In the genomic region with DNA sequence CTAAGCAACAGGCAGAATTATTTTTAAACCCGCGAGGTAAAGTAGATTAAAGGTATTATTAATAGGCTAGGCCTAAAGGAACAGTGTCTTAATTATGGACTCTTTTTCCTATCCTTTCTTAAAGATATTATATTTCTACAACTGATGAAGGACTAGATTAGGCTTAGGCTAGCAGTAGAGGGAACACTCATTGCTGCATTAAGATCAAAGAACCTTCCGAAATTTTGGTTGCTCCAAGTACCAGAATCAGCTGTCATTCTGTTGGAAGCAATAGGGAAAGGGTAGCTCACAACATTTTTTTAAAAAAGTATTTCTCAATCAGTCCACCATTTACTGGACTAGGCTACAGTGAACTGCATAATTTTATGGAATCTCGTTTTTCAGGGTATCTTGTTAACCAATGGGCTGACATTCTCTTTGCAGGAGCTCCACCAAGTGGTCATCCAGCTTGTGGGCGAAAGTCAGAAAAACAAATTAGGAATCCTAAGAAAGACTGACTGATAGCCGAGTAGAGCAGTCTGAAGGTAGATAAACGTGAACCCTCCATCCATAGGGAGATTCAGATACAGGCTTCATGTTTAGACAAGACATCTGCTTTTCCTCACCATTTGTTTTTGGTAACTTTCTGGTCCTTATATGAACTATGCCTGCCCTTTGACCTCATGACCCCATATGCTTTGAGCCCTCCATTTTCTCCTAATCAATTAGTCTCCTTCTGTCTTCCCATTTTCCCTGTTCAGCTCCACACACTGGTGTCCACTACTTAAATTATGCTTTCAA, we compare ENCODE assay signal across 8 cellular contexts.
A peak's percentile ranks its signal among the peaks of the same experiment; 100 is the strongest.
DNase-seq lines count a peak whose midpoint lies in the region; ATAC-seq and TF ChIP-seq lines count a peak whose summit lies in the region.

No MANE protein-coding gene starts in this region.

- peaks cover 72 to 82% (median 82%) of the 10 kb centered on the region in 3 donors for H3K4me1 Mint-ChIP-seq in T-cell

- H3K27ac ChIP-seq in lung (ENCODE audit: low read depth in 1 of 2, low read length in 1 of 2) (peak overlapping the region in 1 of 2 donors; percentile 60), suprapubic skin (peak overlapping the region; percentile 8)

- POLR2A ChIA-PET in T-cell (lab: Charles Lee), result interaction anchor here (0.6 to 1.4 kb wide), 2 partner anchors 119 to 122 kb away, joined by 5 read pairs; no protein-coding TSS in a partner anchor

- no peaks in the 10 kb centered on the region for H3K27me3 Mint-ChIP-seq in T-cell

- H3K9me3 ChIP-seq in lung (ENCODE audit: control insufficient read depth in 2 of 2, insufficient read depth in 1 of 2, low read length in 1 of 2) (no peaks in the 10 kb centered on the region), suprapubic skin (no peaks in the 10 kb centered on the region)

- no peak for TF ChIP-seq POLR2A in suprapubic skin (IDR thresholded peaks at IDR 0.05)

- peak; percentile 61 for DNase-seq in SIG-M5 treated with dmso at 0.1 percent for 504 hours (lab: John Stamatoyannopoulos, UW; ENCODE audit: unreplicated experiment)
- DNase-seq in SIG-M5 (lab: John Stamatoyannopoulos, UW), result no peak
- peak; percentile 11 for DNase-seq in GOT3 (lab: John Stamatoyannopoulos, UW)
- DNase-seq in LoVo (ENCODE audit: low spot score), result peak; percentile 72
- DNase-seq in T-cell, result peak in 3 of 34 experiments; percentile 8 to 32 (median 16)
- peak; percentile 55 for DNase-seq in ecto neural progenitor cell (ENCODE audit: low spot score)
- peak; percentile 48 for DNase-seq in lung (ENCODE audit: low spot score)
- no peak for DNase-seq in suprapubic skin (ENCODE audit: low spot score in 2 of 2)

- no peak overlapping the region for H3K4me3 ChIP-seq in lung
- peak overlapping the region; percentile 36 for H3K4me3 ChIP-seq in suprapubic skin

- CTCF ChIA-PET in T-cell (lab: Charles Lee), result interaction anchor here in 1 of 2 donors (1.1 kb wide), 1 partner anchor 103 kb away, joined by 3 read pairs; a partner anchor contains a TSS

- H3K36me3 ChIP-seq in lung (ENCODE audit: control insufficient read depth in 2 of 2, insufficient read depth in 2 of 2, low read length in 2 of 2), result no peaks in the 10 kb centered on the region
- no peaks in the 10 kb centered on the region for H3K36me3 ChIP-seq in suprapubic skin

- H3K9me3 Mint-ChIP-seq in T-cell, result peaks cover 0 to 5% (median 4%) of the 10 kb centered on the region in 3 donors

- H3K4me1 ChIP-seq in lung (ENCODE audit: control insufficient read depth in 2 of 2, insufficient read depth in 2 of 2, low read length in 2 of 2) (peaks cover 0 to 3% of the 10 kb centered on the region in 2 donors), suprapubic skin (peaks cover 15% of the 10 kb centered on the region)

- no peak for TF ChIP-seq EP300 in suprapubic skin (IDR thresholded peaks at IDR 0.05)

- TF ChIP-seq CTCF in lung (IDR thresholded peaks at IDR 0.05; ENCODE audit: control extremely low read depth, extremely low read depth), result peak; percentile 80
- peak; percentile 28 to 57 for TF ChIP-seq CTCF in suprapubic skin (IDR thresholded peaks at IDR 0.05)

- H3K27me3 ChIP-seq in lung (ENCODE audit: control insufficient read depth, insufficient read depth), result no peaks in the 10 kb centered on the region
- no peaks in the 10 kb centered on the region for H3K27me3 ChIP-seq in suprapubic skin

- peak overlapping the region; percentile 70 to 86 (median 80) for H3K4me3 Mint-ChIP-seq in T-cell

- H3K27ac Mint-ChIP-seq in T-cell, result peak overlapping the region; percentile 95 to 97

- ATAC-seq in T-cell (replicated peaks in 1 of 4), result peak in 3 of 4 experiments; percentile 10 to 33 (median 22)
- peak; percentile 89 for ATAC-seq in lung (ENCODE audit: insufficient read depth, low FRiP score)

- H3K36me3 Mint-ChIP-seq in T-cell, result peaks cover 5% of the 10 kb centered on the region

- WGBS in lung, 2 donors, result 41 to 43% methylated on average over 7 of the region's 7 CpGs
- 42% methylated on average over 7 of the region's 7 CpGs for WGBS in suprapubic skin

Comparison
In these comparisons a context has a peak if more than half of its experiments do, and no peak if none do; other contexts are left out.
1. DNase-seq: peak in SIG-M5 treated with dmso at 0.1 percent for 504 hours (single experiment), GOT3 (single experiment), LoVo (single experiment), ecto neural progenitor cell (single experiment) and lung (single experiment); none in SIG-M5 (single experiment) and suprapubic skin (0 of 2).